ENCODE assay signal across 23 cellular contexts in genomic region chr20:13554706-13555105, GRCh38.
A peak's percentile ranks its signal among the peaks of the same experiment; 100 is the strongest.
DNase-seq lines count a peak whose midpoint lies in the region; ATAC-seq, FAIRE-seq and TF ChIP-seq lines count a peak whose summit lies in the region.
"Had no signal": no experiment of that assay in that cellular context is flagged by ENCODE, and none has a peak within 500 bp of the region (broad histone marks: within the 10 kb centered on the region; RNA-seq: fewer than 3 reads in every experiment).

No MANE protein-coding gene starts in this region.

- peak overlapping the region; percentile 77 for H3K27ac ChIP-seq in PC-3 (ENCODE audit: low read length)
- H3K27ac ChIP-seq: SJSA1, tibial nerve, VCaP had no signal

- H3K9me2 ChIP-seq in PC-3 (replicated peaks; ENCODE audit: low read length): no peaks in the 10 kb centered on the region

- ATAC-seq in PC-3: peak; percentile 84
- no peak for ATAC-seq in GM21528 (IDR thresholded peaks at IDR 0.05; ENCODE audit: low FRiP score, unreplicated experiment)
- ATAC-seq in GM18511 (IDR thresholded peaks at IDR 0.05; ENCODE audit: unreplicated experiment): no peak

- H3K9ac ChIP-seq in PC-3 (ENCODE audit: low read length): 0 out of 2 replicates have a peak overlapping the region, but pooled peaks have one; percentile 16

- no peak overlapping the region for H3K4me3 ChIP-seq in PC-3 (ENCODE audit: low read length)
- no peak overlapping the region for H3K4me3 ChIP-seq in choroid plexus epithelial cell (ENCODE audit: low read depth, low read length)
- H3K4me3 ChIP-seq: SJSA1, tibial nerve had no signal

- CTCF ChIA-PET in PC-3 (lab: Charles Lee): no interaction called here

- H4K20me1 ChIP-seq in PC-3 (ENCODE audit: low read length): no peaks in the 10 kb centered on the region

- TF ChIP-seq POLR2A in H54 (IDR thresholded peaks at IDR 0.05; ENCODE audit: low read depth, low read length): no peak

- H3K9me3 ChIP-seq in PC-3 (ENCODE audit: low read length): no peaks in the 10 kb centered on the region
- H3K9me3 ChIP-seq: SJSA1, tibial nerve had no signal

- no peaks in the 10 kb centered on the region for H3K79me2 ChIP-seq in PC-3 (ENCODE audit: low read length)

- no peak for TF ChIP-seq CTCF in PC-3 (conservative IDR thresholded peaks at IDR 0.05; ENCODE audit: low read depth, low read length)
- no peak for TF ChIP-seq CTCF in choroid plexus epithelial cell (conservative IDR thresholded peaks at IDR 0.05; ENCODE audit: low read depth, low read length)

- intact Hi-C loops in PC-3 (cut with micrococcal nuclease): loop anchor here (1.0 to 5.0 kb wide), 5 partner anchors 64 to 627 kb away; partner anchors contain the start of gene NDUFAF5

- H2AFZ ChIP-seq in PC-3 (ENCODE audit: low read length): no peak overlapping the region

- no peaks in the 10 kb centered on the region for H3K27me3 ChIP-seq in PC-3 (ENCODE audit: low read length)
- H3K27me3 ChIP-seq: SJSA1, tibial nerve had no signal

- POLR2A ChIA-PET in PC-3 (lab: Charles Lee; ENCODE audit: unreplicated experiment): no interaction called here

- H3K36me3 ChIP-seq in PC-3 (ENCODE audit: low read depth, low read length): no peaks in the 10 kb centered on the region

- FAIRE-seq in H54 (lab: Jason Lieb, UNC): peak; percentile 66

- 0 out of 2 replicates have a peak overlapping the region, but pooled peaks have one; percentile 23 for H3K4me2 ChIP-seq in PC-3 (ENCODE audit: low read length)

- BruUV-seq in PC-3 (replicated peaks; lab: Mats Ljungman, UMichigan): no TSS peak

- H3K4me1 ChIP-seq in PC-3 (ENCODE audit: insufficient read depth, low read length): peaks cover 42% of the 10 kb centered on the region
- H3K4me1 ChIP-seq: tibial nerve had no signal

- no peaks in the 10 kb centered on the region for H3F3A ChIP-seq in PC-3 (ENCODE audit: low read length, unreplicated experiment)

- DNase-seq in H54 (ENCODE audit: insufficient read length, low spot score) (no peak), PC-3 (peak; percentile 91), choroid plexus epithelial cell (ENCODE audit: low read depth) (peak; percentile 22), kidney tubule cell (ENCODE audit: low spot score) (peak; percentile 75), NCI-H1417 (lab: John Stamatoyannopoulos, UW) (no peak), HT-29 (ENCODE audit: low spot score) (no peak)
- DNase-seq: activated CD4-positive, alpha-beta T cell treated with anti-CD3 and anti-CD28 coated beads, Interleukin-2, amount 50 U/mL, for 1 hour; activated naive CD8-positive, alpha-beta T cell treated with anti-CD3 and anti-CD28 coated beads for 36 hours; CD4-positive, CD25-positive, alpha-beta regulatory T cell; DMS 273 treated with DMSO at 0.1 percent for 48 hours; erythroblast; GF-D8; Karpas-422; NCI-H1436 treated with DMSO at 0.1 percent for 48 hours; NCI-H2171 treated with DMSO at 0.1 percent for 48 hours; NCI-H774; stimulated activated CD4-positive, alpha-beta T cell treated with anti-CD3 and anti-CD28 coated beads, Interleukin-2, amount 100 ng/mL, for 24 hours; stimulated activated naive CD4-positive, alpha-beta T cell treated with Interleukin-2 at 50 U/mL for 16 hours had no signal

Comparison
In these comparisons a context has a peak if more than half of its experiments do, and no peak if none do; other contexts are left out.
1. DNase-seq: peak in PC-3 (single experiment), choroid plexus epithelial cell (single experiment) and kidney tubule cell (single experiment); none in H54 (single experiment), NCI-H1417 (0 of 3) and HT-29 (single experiment).